ENCODE assay signal across 19 cellular contexts in genomic region chr3:60073228-60073627, GRCh38.
DNase-seq lines count a peak whose midpoint lies in the region; ATAC-seq and TF ChIP-seq lines count a peak whose summit lies in the region.
"Had no signal": no experiment of that assay in that cellular context is flagged by ENCODE, and none has a peak within 500 bp of the region (broad histone marks: within the 10 kb centered on the region; RNA-seq: fewer than 3 reads in every experiment).

No MANE protein-coding gene starts in this region.

- peaks cover 0 to 9% (median 6%) of the 10 kb centered on the region in 4 donors for H3K4me1 ChIP-seq in esophagus muscularis mucosa
- H3K4me1 ChIP-seq: Caco-2, Peyer's patch had no signal

- H3K4me3 Mint-ChIP-seq in activated CD4-positive, alpha-beta T cell treated with anti-CD3 and anti-CD28 coated beads, Interleukin-2, amount 10 ng/mL, durations not matched to agents 7 days and 5 days: no peak overlapping the region
- no peak overlapping the region for H3K4me3 Mint-ChIP-seq in activated naive CD8-positive, alpha-beta T cell
- H3K4me3 Mint-ChIP-seq in activated naive CD8-positive, alpha-beta T cell treated with anti-CD3 and anti-CD28 coated beads, Interleukin-2, amount 50 U/mL, for 24 hours: no peak overlapping the region
- peak overlapping the region; percentile 5 for H3K4me3 Mint-ChIP-seq in activated T-helper 17 cell treated with anti-CD3 and anti-CD28 coated beads, Interleukin-2, amount 50 U/mL, for 72 hours
- H3K4me3 Mint-ChIP-seq: HFFc6 had no signal

- no peaks in the 10 kb centered on the region for H3K27me3 Mint-ChIP-seq in activated CD4-positive, alpha-beta T cell treated with anti-CD3 and anti-CD28 coated beads, Interleukin-2, amount 10 ng/mL, durations not matched to agents 7 days and 5 days
- H3K27me3 Mint-ChIP-seq in activated naive CD8-positive, alpha-beta T cell: no peaks in the 10 kb centered on the region
- no peaks in the 10 kb centered on the region for H3K27me3 Mint-ChIP-seq in activated naive CD8-positive, alpha-beta T cell treated with anti-CD3 and anti-CD28 coated beads, Interleukin-2, amount 50 U/mL, for 24 hours
- H3K27me3 Mint-ChIP-seq in activated T-helper 17 cell treated with anti-CD3 and anti-CD28 coated beads, Interleukin-2, amount 50 U/mL, for 72 hours: peaks cover 4% of the 10 kb centered on the region

- H3K4me1 Mint-ChIP-seq in activated CD4-positive, alpha-beta T cell treated with anti-CD3 and anti-CD28 coated beads, Interleukin-2, amount 10 ng/mL, durations not matched to agents 7 days and 5 days: peaks cover 59% of the 10 kb centered on the region
- H3K4me1 Mint-ChIP-seq in activated naive CD8-positive, alpha-beta T cell (ENCODE audit: low read depth): peaks cover 33% of the 10 kb centered on the region
- H3K4me1 Mint-ChIP-seq in activated naive CD8-positive, alpha-beta T cell treated with anti-CD3 and anti-CD28 coated beads, Interleukin-2, amount 50 U/mL, for 24 hours: peaks cover 22% of the 10 kb centered on the region
- peaks cover 8% of the 10 kb centered on the region for H3K4me1 Mint-ChIP-seq in activated T-helper 17 cell treated with anti-CD3 and anti-CD28 coated beads, Interleukin-2, amount 50 U/mL, for 72 hours

- no peak overlapping the region for H3K4me3 ChIP-seq in esophagus muscularis mucosa
- H3K4me3 ChIP-seq: BLaER1 treated with 17β-estradiol and CSF1 and Interleukin-3, amounts not matched to agents 10 nM and 100 nM; Peyer's patch had no signal

- TF ChIP-seq POLR2A in esophagus muscularis mucosa (IDR thresholded peaks at IDR 0.05; ENCODE audit: low read depth): no peak

- no peak for TF ChIP-seq EP300 in esophagus muscularis mucosa (IDR thresholded peaks at IDR 0.05)

- peaks cover 0 to 4% (median 1%) of the 10 kb centered on the region in 4 donors for H3K9me3 ChIP-seq in esophagus muscularis mucosa
- H3K9me3 ChIP-seq: Caco-2, Peyer's patch had no signal

- POLR2A ChIA-PET in activated CD4-positive, alpha-beta T cell treated with anti-CD3 and anti-CD28 coated beads, Interleukin-2, amount 10 ng/mL, durations not matched to agents 7 days and 5 days (lab: Charles Lee): no interaction called here

- WGBS in esophagus muscularis mucosa: 77% methylated on average over 4 of the region's 4 CpGs

- H3K9me3 Mint-ChIP-seq in activated CD4-positive, alpha-beta T cell treated with anti-CD3 and anti-CD28 coated beads, Interleukin-2, amount 10 ng/mL, durations not matched to agents 7 days and 5 days: peaks cover 11% of the 10 kb centered on the region
- peaks cover 12% of the 10 kb centered on the region for H3K9me3 Mint-ChIP-seq in activated naive CD8-positive, alpha-beta T cell (ENCODE audit: low read depth)
- peaks cover 17% of the 10 kb centered on the region for H3K9me3 Mint-ChIP-seq in activated naive CD8-positive, alpha-beta T cell treated with anti-CD3 and anti-CD28 coated beads, Interleukin-2, amount 50 U/mL, for 24 hours
- peaks cover 10% of the 10 kb centered on the region for H3K9me3 Mint-ChIP-seq in activated T-helper 17 cell treated with anti-CD3 and anti-CD28 coated beads, Interleukin-2, amount 50 U/mL, for 72 hours

- no peaks in the 10 kb centered on the region for H3K27me3 ChIP-seq in esophagus muscularis mucosa
- H3K27me3 ChIP-seq: BLaER1 treated with 17β-estradiol and CSF1 and Interleukin-3, amounts not matched to agents 10 nM and 100 nM; Peyer's patch had no signal

- DNase-seq in activated CD4-positive, alpha-beta T cell treated with anti-CD3 and anti-CD28 coated beads, Interleukin-2, amount 10 ng/mL, durations not matched to agents 7 days and 5 days: no peak
- no peak for DNase-seq in activated CD4-positive, alpha-beta T cell treated with anti-CD3 and anti-CD28 coated beads, Interleukin-2, amount 50 U/mL, for 1 hour
- DNase-seq in activated naive CD8-positive, alpha-beta T cell treated with anti-CD3 and anti-CD28 coated beads, Interleukin-2, amount 50 U/mL, for 24 hours: no peak
- DNase-seq in NCI-H526 (lab: John Stamatoyannopoulos, UW): no peak
- DNase-seq in esophagus muscularis mucosa (ENCODE audit: extremely low spot score): no peak
- DNase-seq: Caco-2; GDM1; HFFc6; KBM-7; NCI-H1105 treated with DMSO at 0.1 percent for 48 hours; NCI-H1694; NCI-H2081 treated with DMSO at 0.1 percent for 48 hours; NCI-H748 treated with DMSO at 0.1 percent for 48 hours; NK-92 treated with Interleukin-12 subunit alpha and Interleukin-12 subunit beta, amount 100 ng/mL, for 24 hours; Peyer's patch had no signal

- CTCF ChIA-PET in activated CD4-positive, alpha-beta T cell treated with anti-CD3 and anti-CD28 coated beads, Interleukin-2, amount 10 ng/mL, durations not matched to agents 7 days and 5 days (lab: Charles Lee): interaction anchor here (0.9 to 1.8 kb wide), 2 partner anchors 8 to 18 kb away, joined by 4 to 5 read pairs; no protein-coding TSS in a partner anchor

- no peak for ATAC-seq in activated naive CD8-positive, alpha-beta T cell treated with anti-CD3 and anti-CD28 coated beads, Interleukin-2, amount 50 U/mL, for 24 hours
- ATAC-seq in activated T-helper 17 cell treated with anti-CD3 and anti-CD28 coated beads, Interleukin-2, amount 50 U/mL, for 72 hours (replicated peaks): no peak
- ATAC-seq: HepG2 had no signal

- no peaks in the 10 kb centered on the region for H3K36me3 ChIP-seq in esophagus muscularis mucosa
- H3K36me3 ChIP-seq: BLaER1 treated with 17β-estradiol and CSF1 and Interleukin-3, amounts not matched to agents 10 nM and 100 nM; Peyer's patch had no signal

- no peak for TF ChIP-seq CTCF in esophagus muscularis mucosa (IDR thresholded peaks at IDR 0.05)

- H3K27ac Mint-ChIP-seq in activated CD4-positive, alpha-beta T cell treated with anti-CD3 and anti-CD28 coated beads, Interleukin-2, amount 10 ng/mL, durations not matched to agents 7 days and 5 days: peak overlapping the region; percentile 47
- peak overlapping the region; percentile 23 for H3K27ac Mint-ChIP-seq in activated naive CD8-positive, alpha-beta T cell
- no peak overlapping the region for H3K27ac Mint-ChIP-seq in activated naive CD8-positive, alpha-beta T cell treated with anti-CD3 and anti-CD28 coated beads, Interleukin-2, amount 50 U/mL, for 24 hours
- H3K27ac Mint-ChIP-seq in activated T-helper 17 cell treated with anti-CD3 and anti-CD28 coated beads, Interleukin-2, amount 50 U/mL, for 72 hours: peak overlapping the region; percentile 23
- H3K27ac Mint-ChIP-seq: HFFc6 had no signal

- peaks cover 56% of the 10 kb centered on the region for H3K36me3 Mint-ChIP-seq in activated CD4-positive, alpha-beta T cell treated with anti-CD3 and anti-CD28 coated beads, Interleukin-2, amount 10 ng/mL, durations not matched to agents 7 days and 5 days (ENCODE audit: low read depth)
- H3K36me3 Mint-ChIP-seq in activated naive CD8-positive, alpha-beta T cell: peaks cover 13% of the 10 kb centered on the region
- H3K36me3 Mint-ChIP-seq in activated naive CD8-positive, alpha-beta T cell treated with anti-CD3 and anti-CD28 coated beads, Interleukin-2, amount 50 U/mL, for 24 hours (ENCODE audit: low read depth): no peaks in the 10 kb centered on the region
- H3K36me3 Mint-ChIP-seq in activated T-helper 17 cell treated with anti-CD3 and anti-CD28 coated beads, Interleukin-2, amount 50 U/mL, for 72 hours (ENCODE audit: low read depth): no peaks in the 10 kb centered on the region

- intact Hi-C loops in esophagus muscularis mucosa (cut with DNase I): no loop called here

- no peak overlapping the region for H3K27ac ChIP-seq in esophagus muscularis mucosa (replicated peaks in 1 of 4)
- H3K27ac ChIP-seq: BLaER1 treated with 17β-estradiol and CSF1 and Interleukin-3, amounts not matched to agents 10 nM and 100 nM; Peyer's patch had no signal
